In the genomic region with DNA sequence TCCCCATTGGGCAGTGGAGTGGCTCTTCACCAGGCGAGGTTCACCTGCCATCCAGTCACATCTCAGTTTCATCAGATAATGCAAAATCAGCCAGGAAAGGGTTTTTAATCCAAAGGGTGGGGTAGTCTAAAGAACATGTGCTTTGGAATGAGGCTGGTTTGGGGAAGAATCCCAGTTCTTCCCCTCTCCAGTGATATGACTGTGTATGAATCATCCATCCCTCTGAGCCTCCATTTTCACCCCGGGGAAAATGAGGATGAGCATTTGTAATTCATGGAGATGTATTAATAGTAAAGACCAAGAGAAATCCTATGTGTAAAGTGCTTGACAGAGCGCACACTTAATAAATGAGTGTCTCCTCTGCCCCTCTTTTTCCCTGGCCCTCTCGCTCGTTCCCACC, we compare ENCODE assay signal across 17 cellular contexts.
"Had no signal": no experiment of that assay in that cellular context is flagged by ENCODE, and none has a peak within 500 bp of the region (broad histone marks: within the 10 kb centered on the region; RNA-seq: fewer than 3 reads in every experiment).

No MANE protein-coding gene starts in this region.

- H3K4me3 Mint-ChIP-seq: activated CD8-positive, alpha-beta memory T cell treated with anti-CD3 and anti-CD28 coated beads, Interleukin-2, amount 10 ng/mL, durations not matched to agents 7 days and 5 days; activated naive CD8-positive, alpha-beta T cell; activated T-cell treated with anti-CD3 and anti-CD28 coated beads, Interleukin-2, amount 50 U/mL, for 24 hours; endodermal cell; stimulated activated naive CD8-positive, alpha-beta T cell treated with anti-CD3 and anti-CD28 coated beads, Interleukin-15, Interleukin-2, amounts not matched to agents 100 ng/mL and 50 ng/mL, for 24 hours had no signal

- H2AFZ ChIP-seq: hepatocyte had no signal

- H3K79me2 ChIP-seq: hepatocyte had no signal

- DNase-seq: activated CD4-positive, alpha-beta T cell treated with anti-CD3 and anti-CD28 coated beads, Interleukin-2, amount 50 U/mL, for 48 hours; activated CD4-positive, CD25-positive, alpha-beta regulatory T cell treated with anti-CD3 and anti-CD28 coated beads, Interleukin-2, amount 50 U/mL, for 72 hours; activated CD8-positive, alpha-beta memory T cell treated with anti-CD3 and anti-CD28 coated beads, Interleukin-2, amount 10 ng/mL, durations not matched to agents 7 days and 5 days; activated effector memory CD4-positive, alpha-beta T cell treated with anti-CD3 and anti-CD28 coated beads, Interleukin-2, amount 50 U/mL, for 16 hours; activated T-cell treated with anti-CD3 and anti-CD28 coated beads, Interleukin-2, amount 50 U/mL, for 24 hours; amygdala; endodermal cell; kidney glomerular epithelial cell; stimulated activated CD4-positive, alpha-beta T cell treated with anti-CD3 and anti-CD28 coated beads, Interleukin-4, amount 100 ng/mL, for 1 hour; stimulated activated CD8-positive, alpha-beta memory T cell treated with anti-CD3 and anti-CD28 coated beads, Interleukin-4, amount 100 ng/mL, for 48 hours; T-helper 2 cell had no signal

- H3K27me3 ChIP-seq: esophagus muscularis mucosa, gastroesophageal sphincter, hepatocyte had no signal

- H3K4me3 ChIP-seq: esophagus muscularis mucosa, gastroesophageal sphincter, hepatocyte, thoracic aorta had no signal

- H3K27ac ChIP-seq: esophagus muscularis mucosa, gastroesophageal sphincter, hepatocyte, thoracic aorta had no signal

- H3K36me3 ChIP-seq: esophagus muscularis mucosa, gastroesophageal sphincter, thoracic aorta had no signal

- H3K9me3 ChIP-seq: esophagus muscularis mucosa, gastroesophageal sphincter, thoracic aorta had no signal

- H3K36me3 Mint-ChIP-seq: activated CD8-positive, alpha-beta memory T cell treated with anti-CD3 and anti-CD28 coated beads, Interleukin-2, amount 10 ng/mL, durations not matched to agents 7 days and 5 days; activated naive CD8-positive, alpha-beta T cell had no signal

- H3K27me3 Mint-ChIP-seq: activated CD8-positive, alpha-beta memory T cell treated with anti-CD3 and anti-CD28 coated beads, Interleukin-2, amount 10 ng/mL, durations not matched to agents 7 days and 5 days; activated naive CD8-positive, alpha-beta T cell; activated T-cell treated with anti-CD3 and anti-CD28 coated beads, Interleukin-2, amount 50 U/mL, for 24 hours; stimulated activated naive CD8-positive, alpha-beta T cell treated with anti-CD3 and anti-CD28 coated beads, Interleukin-15, Interleukin-2, amounts not matched to agents 100 ng/mL and 50 ng/mL, for 24 hours had no signal

- H3K9me3 Mint-ChIP-seq: activated T-cell treated with anti-CD3 and anti-CD28 coated beads, Interleukin-2, amount 50 U/mL, for 24 hours; endodermal cell; stimulated activated naive CD8-positive, alpha-beta T cell treated with anti-CD3 and anti-CD28 coated beads, Interleukin-15, Interleukin-2, amounts not matched to agents 100 ng/mL and 50 ng/mL, for 24 hours had no signal

- H3K27ac Mint-ChIP-seq: activated CD8-positive, alpha-beta memory T cell treated with anti-CD3 and anti-CD28 coated beads, Interleukin-2, amount 10 ng/mL, durations not matched to agents 7 days and 5 days; activated naive CD8-positive, alpha-beta T cell; activated T-cell treated with anti-CD3 and anti-CD28 coated beads, Interleukin-2, amount 50 U/mL, for 24 hours; endodermal cell; stimulated activated naive CD8-positive, alpha-beta T cell treated with anti-CD3 and anti-CD28 coated beads, Interleukin-15, Interleukin-2, amounts not matched to agents 100 ng/mL and 50 ng/mL, for 24 hours had no signal

- ATAC-seq: activated CD8-positive, alpha-beta memory T cell treated with anti-CD3 and anti-CD28 coated beads, Interleukin-2, amount 10 ng/mL, durations not matched to agents 7 days and 5 days; gastroesophageal sphincter had no signal

- H3K4me2 ChIP-seq: hepatocyte had no signal
